ENCODE assay signal across 11 cellular contexts in genomic region chr2:238100049-238100820, GRCh38. TPM values are rescaled to one million over a fixed set of nuclear protein-coding genes. Genes with fewer than 3 reads are reported as not detected.
DNase-seq lines count a peak whose midpoint lies in the region; ATAC-seq lines count a peak whose summit lies in the region.
"Had no signal": no experiment of that assay in that cellular context is flagged by ENCODE, and none has a peak within 500 bp of the region (broad histone marks: within the 10 kb centered on the region; RNA-seq: fewer than 3 reads in every experiment).

Gene ESPNL (plus strand): TSS chr2:238100340. CDS start chr2:238100420, 80 bp downstream.

- H3K4me1 Mint-ChIP-seq in activated naive CD8-positive, alpha-beta T cell treated with anti-CD3 and anti-CD28 coated beads, Interleukin-2, amount 50 U/mL, for 24 hours: peaks cover 13% of the 10 kb centered on the region

- peak within 1 kb of the TSS; percentile 53 for H3K27ac Mint-ChIP-seq in activated naive CD8-positive, alpha-beta T cell treated with anti-CD3 and anti-CD28 coated beads, Interleukin-2, amount 50 U/mL, for 24 hours

- H3K27me3 Mint-ChIP-seq in activated naive CD8-positive, alpha-beta T cell treated with anti-CD3 and anti-CD28 coated beads, Interleukin-2, amount 50 U/mL, for 24 hours: no peaks in the 10 kb centered on the region

- ATAC-seq in activated naive CD8-positive, alpha-beta T cell treated with anti-CD3 and anti-CD28 coated beads, Interleukin-2, amount 50 U/mL, for 24 hours: no peak
- ATAC-seq in HG03469 (IDR thresholded peaks at IDR 0.05; ENCODE audit: unreplicated experiment) (no peak), HG02938 (IDR thresholded peaks at IDR 0.05; ENCODE audit: unreplicated experiment) (no peak)
- ATAC-seq: GM12878 had no signal

- DNase-seq in G401 (ENCODE audit: low spot score) (no peak), NCI-H510A (lab: John Stamatoyannopoulos, UW) (peak; percentile 84), hepatic stellate cell (ENCODE audit: low spot score) (no peak)
- DNase-seq in activated naive CD8-positive, alpha-beta T cell treated with anti-CD3 and anti-CD28 coated beads, Interleukin-2, amount 50 U/mL, for 24 hours: no peak
- DNase-seq in stimulated activated CD8-positive, alpha-beta memory T cell treated with anti-CD3 and anti-CD28 coated beads, Interleukin-4, amount 100 ng/mL, for 48 hours: peak; percentile 22
- DNase-seq: SJCRH30; stimulated activated naive CD4-positive, alpha-beta T cell treated with Interleukin-2 at 50 U/mL for 16 hours had no signal

- in situ Hi-C loops in G401 (cut with HindIII; ENCODE audit: low sequenced_read_pairs): no loop called here

- peaks cover 14% of the 10 kb centered on the region for H3K36me3 Mint-ChIP-seq in activated naive CD8-positive, alpha-beta T cell treated with anti-CD3 and anti-CD28 coated beads, Interleukin-2, amount 50 U/mL, for 24 hours (ENCODE audit: low read depth)

- no peaks in the 10 kb centered on the region for H3K9me3 Mint-ChIP-seq in activated naive CD8-positive, alpha-beta T cell treated with anti-CD3 and anti-CD28 coated beads, Interleukin-2, amount 50 U/mL, for 24 hours

- H3K4me3 Mint-ChIP-seq in activated naive CD8-positive, alpha-beta T cell treated with anti-CD3 and anti-CD28 coated beads, Interleukin-2, amount 50 U/mL, for 24 hours: no peak within 1 kb of the TSS

RNA-seq across cellular contexts. Expression of gene ESPNL, which starts in this region (rescaled TPM):
- total RNA-seq in G401 (2014; rRNA removed; shearing (Covaris generic)): 6.8 and 19.3 TPM in 2 replicates
- total RNA-seq: H4 had no signal

Comparison
In these comparisons a context has a peak if more than half of its experiments do, and no peak if none do; other contexts are left out.
1. DNase-seq: peak in NCI-H510A (single experiment) and stimulated activated CD8-positive, alpha-beta memory T cell treated with anti-CD3 and anti-CD28 coated beads, Interleukin-4, amount 100 ng/mL, for 48 hours (single experiment); none in G401 (single experiment), activated naive CD8-positive, alpha-beta T cell treated with anti-CD3 and anti-CD28 coated beads, Interleukin-2, amount 50 U/mL, for 24 hours (single experiment) and hepatic stellate cell (single experiment).